13 cellular contexts compared by ENCODE assay signal in the genomic region with DNA sequence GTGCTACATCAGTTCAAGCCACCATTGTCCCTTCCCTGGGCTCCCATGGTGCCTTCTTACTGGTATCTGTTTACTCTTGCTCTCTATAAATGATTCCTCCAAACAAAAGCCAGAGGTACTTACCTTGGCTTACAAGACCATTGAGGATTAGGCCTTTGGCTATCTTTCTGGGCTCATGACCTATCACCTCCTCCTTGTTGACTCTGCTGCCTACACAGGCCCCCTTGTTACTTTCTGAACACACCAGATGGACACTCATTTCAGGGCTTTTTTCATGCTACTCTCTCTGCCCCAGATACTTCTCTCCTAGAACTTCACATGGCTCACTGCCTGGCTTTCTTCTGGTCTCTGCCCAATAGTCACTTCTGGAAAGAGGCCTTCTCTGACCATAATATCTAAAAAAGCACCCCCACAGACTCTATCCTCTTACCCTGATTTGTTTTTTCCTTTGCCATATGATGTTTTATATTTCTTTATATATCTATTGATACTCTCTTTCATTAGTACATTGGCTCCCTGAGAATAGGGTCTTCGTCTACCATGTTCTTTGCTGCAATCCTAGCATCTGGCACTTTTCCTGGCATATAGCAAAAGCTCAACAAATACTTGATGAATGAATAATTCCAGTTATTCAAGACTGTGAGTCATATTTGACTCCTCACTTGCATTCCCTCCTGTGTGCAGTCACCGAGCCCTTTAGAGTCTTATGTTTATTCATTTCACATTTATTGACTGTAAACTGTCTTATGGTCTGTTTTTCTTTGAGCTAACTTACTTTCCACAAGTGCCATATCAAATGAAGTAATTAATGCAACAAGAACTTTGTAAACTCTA. TPM values are rescaled to one million over a fixed set of nuclear protein-coding genes. Genes with fewer than 3 reads are reported as not detected.
DNase-seq lines count a peak whose midpoint lies in the region; ATAC-seq and TF ChIP-seq lines count a peak whose summit lies in the region.
"Had no signal": no experiment of that assay in that cellular context is flagged by ENCODE, and none has a peak within 500 bp of the region (broad histone marks: within the 10 kb centered on the region; RNA-seq: fewer than 3 reads in every experiment).

No MANE protein-coding gene starts in this region.

- no peaks in the 10 kb centered on the region for H3K27me3 Mint-ChIP-seq in MCF 10A (ENCODE audit: insufficient read depth, unreplicated experiment)
- H3K27me3 Mint-ChIP-seq: activated CD8-positive, alpha-beta memory T cell treated with anti-CD3 and anti-CD28 coated beads, Interleukin-2, amount 10 ng/mL, durations not matched to agents 7 days and 5 days; B cell; stimulated activated naive CD8-positive, alpha-beta T cell treated with anti-CD3 and anti-CD28 coated beads, Interleukin-15, Interleukin-2, amounts not matched to agents 100 ng/mL and 50 ng/mL, for 24 hours had no signal

- H3K4me3 ChIP-seq in breast epithelium (no peak overlapping the region), fibroblast of the aortic adventitia (ENCODE audit: low read depth, low read length) (no peak overlapping the region), tibial artery (no peak overlapping the region), OCI-LY7 (ENCODE audit: low read depth, low read length, poor library complexity, severe bottlenecking) (no peak overlapping the region)

- H3K27ac ChIP-seq in breast epithelium (no peak overlapping the region), tibial artery (peak overlapping the region in 1 of 2 donors; percentile 38), OCI-LY7 (ENCODE audit: low read depth, low read length, poor library complexity, severe bottlenecking) (no peak overlapping the region)

- peak overlapping the region; percentile 73 for H3K27ac Mint-ChIP-seq in MCF 10A (ENCODE audit: low read depth, unreplicated experiment)
- H3K27ac Mint-ChIP-seq: activated CD8-positive, alpha-beta memory T cell treated with anti-CD3 and anti-CD28 coated beads, Interleukin-2, amount 10 ng/mL, durations not matched to agents 7 days and 5 days; B cell; stimulated activated naive CD8-positive, alpha-beta T cell treated with anti-CD3 and anti-CD28 coated beads, Interleukin-15, Interleukin-2, amounts not matched to agents 100 ng/mL and 50 ng/mL, for 24 hours had no signal

- H3K9me3 Mint-ChIP-seq in MCF 10A (ENCODE audit: unreplicated experiment): peaks cover 8% of the 10 kb centered on the region

- no peak overlapping the region for H2AFZ ChIP-seq in OCI-LY7 (ENCODE audit: low read length)

- no peaks in the 10 kb centered on the region for H3K9me3 ChIP-seq in breast epithelium
- no peaks in the 10 kb centered on the region for H3K9me3 ChIP-seq in tibial artery
- no peaks in the 10 kb centered on the region for H3K9me3 ChIP-seq in OCI-LY7 (ENCODE audit: low read length)

- H3K27me3 ChIP-seq in breast epithelium: no peaks in the 10 kb centered on the region
- no peaks in the 10 kb centered on the region for H3K27me3 ChIP-seq in tibial artery

- H3K4me3 Mint-ChIP-seq in MCF 10A (ENCODE audit: unreplicated experiment): no peak overlapping the region
- H3K4me3 Mint-ChIP-seq: activated CD8-positive, alpha-beta memory T cell treated with anti-CD3 and anti-CD28 coated beads, Interleukin-2, amount 10 ng/mL, durations not matched to agents 7 days and 5 days; B cell; stimulated activated naive CD8-positive, alpha-beta T cell treated with anti-CD3 and anti-CD28 coated beads, Interleukin-15, Interleukin-2, amounts not matched to agents 100 ng/mL and 50 ng/mL, for 24 hours had no signal

- no peak for TF ChIP-seq POLR2A in breast epithelium (IDR thresholded peaks at IDR 0.05)

- no peak for TF ChIP-seq CTCF in MCF 10A (IDR thresholded peaks at IDR 0.05; ENCODE audit: unreplicated experiment)
- no peak for TF ChIP-seq CTCF in breast epithelium (IDR thresholded peaks at IDR 0.05)
- no peak for TF ChIP-seq CTCF in fibroblast of the aortic adventitia (IDR thresholded peaks at IDR 0.05; ENCODE audit: insufficient read depth, low read length)
- TF ChIP-seq CTCF in tibial artery (IDR thresholded peaks at IDR 0.05): no peak
- TF ChIP-seq CTCF in OCI-LY7 (conservative IDR thresholded peaks at IDR 0.05; ENCODE audit: low read length): no peak

- BruUV-seq in MCF 10A (replicated peaks; lab: Mats Ljungman, UMichigan) (no TSS peak), OCI-LY7 (replicated peaks; lab: Mats Ljungman, UMichigan) (no TSS peak)

- H3K4me1 ChIP-seq in breast epithelium (no peaks in the 10 kb centered on the region), tibial artery (peaks cover 0 to 14% (median 6%) of the 10 kb centered on the region in 4 donors), OCI-LY7 (ENCODE audit: insufficient read depth, low read length, poor library complexity, severe bottlenecking) (no peaks in the 10 kb centered on the region)

- POLR2A ChIA-PET in MCF 10A (lab: Yijun Ruan, JAX) (interaction anchor here (0.6 to 0.7 kb wide), 2 partner anchors 51 to 572 kb away, joined by 3 to 5 read pairs; no protein-coding TSS in a partner anchor), OCI-LY7 (lab: Charles Lee) (interaction anchor here (0.7 kb wide), 1 partner anchor 93 kb away, joined by 4 read pairs; no protein-coding TSS in a partner anchor)

- H3K9me2 ChIP-seq in OCI-LY7 (ENCODE audit: insufficient read depth, low read length): no peaks in the 10 kb centered on the region

- H4K20me1 ChIP-seq in OCI-LY7 (ENCODE audit: insufficient read depth, low read length): no peaks in the 10 kb centered on the region

- no peak for ATAC-seq in GM19455 (IDR thresholded peaks at IDR 0.05; ENCODE audit: unreplicated experiment)
- ATAC-seq: activated CD8-positive, alpha-beta memory T cell treated with anti-CD3 and anti-CD28 coated beads, Interleukin-2, amount 10 ng/mL, durations not matched to agents 7 days and 5 days had no signal

- CTCF ChIA-PET in MCF 10A (lab: Yijun Ruan, JAX) (interaction anchor here (0.7 kb wide), 1 partner anchor 447 kb away, joined by 3 read pairs; no protein-coding TSS in a partner anchor), OCI-LY7 (lab: Charles Lee; ENCODE audit: unreplicated experiment) (no interaction called here)

- H3K79me2 ChIP-seq in OCI-LY7 (ENCODE audit: insufficient read depth, low read depth, low read length): no peaks in the 10 kb centered on the region

- no peaks in the 10 kb centered on the region for H3K36me3 Mint-ChIP-seq in MCF 10A (ENCODE audit: insufficient read depth, unreplicated experiment)

- H3K36me3 ChIP-seq in breast epithelium (no peaks in the 10 kb centered on the region), tibial artery (peaks cover 0 to 12% (median 6%) of the 10 kb centered on the region in 3 donors), OCI-LY7 (ENCODE audit: insufficient read depth, low read length) (no peaks in the 10 kb centered on the region; the same call in 1 of the 2 replicates)

- H3K4me1 Mint-ChIP-seq in MCF 10A (ENCODE audit: insufficient read depth, unreplicated experiment): peaks cover 21% of the 10 kb centered on the region
- H3K4me1 Mint-ChIP-seq: activated CD8-positive, alpha-beta memory T cell treated with anti-CD3 and anti-CD28 coated beads, Interleukin-2, amount 10 ng/mL, durations not matched to agents 7 days and 5 days; B cell had no signal

- no peak overlapping the region for H3K4me2 ChIP-seq in OCI-LY7 (ENCODE audit: low read length)

- peak; percentile 69 for DNase-seq in MCF 10A (ENCODE audit: unreplicated experiment)
- DNase-seq in breast epithelium (ENCODE audit: low spot score in 2 of 2): no peak
- peak; percentile 9 to 50 for DNase-seq in SW 1271 (lab: John Stamatoyannopoulos, UW)
- peak; percentile 87 for DNase-seq in fibroblast of the aortic adventitia (ENCODE audit: low read depth)
- DNase-seq in tibial artery: no peak
- no peak for DNase-seq in activated naive CD4-positive, alpha-beta T cell treated with anti-CD3 and anti-CD28 coated beads, Interleukin-2, amount 50 U/mL, for 16 hours
- DNase-seq in OCI-LY7 (ENCODE audit: low spot score): no peak
- DNase-seq: activated CD8-positive, alpha-beta memory T cell treated with anti-CD3 and anti-CD28 coated beads, Interleukin-2, amount 10 ng/mL, durations not matched to agents 7 days and 5 days; NCI-H2029 treated with DMSO at 0.1 percent for 48 hours; stimulated activated CD4-positive, alpha-beta T cell treated with anti-CD3 and anti-CD28 coated beads, Interleukin-1b, Interleukin-23, amount 100 ng/mL, for 48 hours had no signal

- intact Hi-C loops in MCF 10A (cut with micrococcal nuclease): no loop called here
- intact Hi-C loops in breast epithelium (cut with DNase I; ENCODE audit: low total_unique reads): no loop called here
- intact Hi-C loops in tibial artery (cut with DNase I; ENCODE audit: low total_unique reads): no loop called here
- intact Hi-C loops in OCI-LY7 (cut with micrococcal nuclease; ENCODE audit: unreplicated experiment): no loop called here

RNA-seq across cellular contexts. Expression of a gene that starts 27.1 kb away (rescaled TPM):
- total RNA-seq in MCF 10A (2022) (22.0 and 27.8 TPM in 2 replicates), breast epithelium (10 to 100 TPM; 39.7 to 52.5 (median 43.0) TPM), fibroblast of the aortic adventitia (ENCODE audit: low replicate concordance) (11.5 and 21.1 TPM in 2 replicates), OCI-LY7 (2022) (66.6 and 94.1 TPM in 2 replicates)
- 23.2 and 34.3 TPM in 2 replicates for total RNA-seq in OCI-LY7 (2014; rRNA removed; shearing (Covaris generic))

Comparison
In these comparisons a context has a peak if more than half of its experiments do, and no peak if none do; other contexts are left out.
1. DNase-seq: peak in MCF 10A (single experiment), SW 1271 (2 of 2) and fibroblast of the aortic adventitia (single experiment); none in breast epithelium (0 of 2), tibial artery (0 of 2), activated naive CD4-positive, alpha-beta T cell treated with anti-CD3 and anti-CD28 coated beads, Interleukin-2, amount 50 U/mL, for 16 hours (single experiment) and OCI-LY7 (single experiment).